In genomic region chr9:503881-504852, GRCh38 we compare ENCODE assay signal across 7 cellular contexts. TPM values are rescaled to one million over a fixed set of nuclear protein-coding genes. Genes with fewer than 3 reads are reported as not detected.
DNase-seq lines count a peak whose midpoint lies in the region; ATAC-seq and TF ChIP-seq lines count a peak whose summit lies in the region.

Gene KANK1 (plus strand): TSS chr9:504695.

- H3K36me3 ChIP-seq in smooth muscle cell (ENCODE audit: low read depth): no peaks in the 10 kb centered on the region

- peak within 1 kb of the TSS; percentile 81 for H3K4me3 Mint-ChIP-seq in WTC11
- H3K4me3 Mint-ChIP-seq in immature natural killer cell: peak within 1 kb of the TSS; percentile 81 to 87 (median 82)

- peaks cover 19% of the 10 kb centered on the region for H3K4me1 Mint-ChIP-seq in WTC11
- H3K4me1 Mint-ChIP-seq in immature natural killer cell: peaks cover 9 to 13% of the 10 kb centered on the region in 2 donors

- no peaks in the 10 kb centered on the region for H3F3A ChIP-seq in smooth muscle cell (ENCODE audit: low read depth)

- H3K9me3 Mint-ChIP-seq in WTC11: peaks cover 9% of the 10 kb centered on the region
- H3K9me3 Mint-ChIP-seq in immature natural killer cell: no peaks in the 10 kb centered on the region

- H3K9me3 ChIP-seq in smooth muscle cell (replicated peaks; ENCODE audit: low read depth): no peaks in the 10 kb centered on the region

- peak; percentile 52 for TF ChIP-seq CTCF in GM13976 (IDR thresholded peaks at IDR 0.05; ENCODE audit: borderline replicate concordance, control extremely low read depth, extremely low read depth, insufficient read depth, missing control alignments)
- no peak for TF ChIP-seq CTCF in WTC11 (IDR thresholded peaks at IDR 0.05)
- TF ChIP-seq CTCF in cardiac fibroblast (IDR thresholded peaks at IDR 0.05; ENCODE audit: low read depth, low read length): no peak
- peak; percentile 22 for TF ChIP-seq CTCF in smooth muscle cell (IDR thresholded peaks at IDR 0.05; ENCODE audit: borderline replicate concordance, insufficient read depth, poor library complexity, severe bottlenecking)

- peak within 1 kb of the TSS; percentile 54 to 62 for H3K4me3 ChIP-seq in cardiac fibroblast (replicated peaks in 1 of 2; ENCODE audit: low read depth in 2 of 2, low read length in 2 of 2)
- peak within 1 kb of the TSS; percentile 86 for H3K4me3 ChIP-seq in smooth muscle cell

- H3K79me2 ChIP-seq in smooth muscle cell (ENCODE audit: low read depth): no peaks in the 10 kb centered on the region

- H3K27me3 ChIP-seq in smooth muscle cell (ENCODE audit: low read depth): peaks cover 28% of the 10 kb centered on the region

- H3K36me3 Mint-ChIP-seq in WTC11 (peaks cover 4% of the 10 kb centered on the region; the same call in 1 of the 2 replicates), immature natural killer cell (no peaks in the 10 kb centered on the region)

- H3K4me2 ChIP-seq in smooth muscle cell: peak within 1 kb of the TSS; percentile 94

- in situ Hi-C loops in GM13976 (cut with MboI; ENCODE audit: low sequenced_read_pairs, unreplicated experiment): no loop called here

- H3K27ac Mint-ChIP-seq in WTC11: peak within 1 kb of the TSS; percentile 57; the same call in 1 of the 2 replicates
- H3K27ac Mint-ChIP-seq in immature natural killer cell: no peak within 1 kb of the TSS

- H3K4me1 ChIP-seq in smooth muscle cell (ENCODE audit: low read depth): peaks cover 18% of the 10 kb centered on the region

- peaks cover 40% of the 10 kb centered on the region for H3K27me3 Mint-ChIP-seq in WTC11 (ENCODE audit: low read depth)
- peaks cover 8 to 32% (median 19%) of the 10 kb centered on the region in 3 donors for H3K27me3 Mint-ChIP-seq in immature natural killer cell (ENCODE audit: low read depth in 3 of 3)

- H4K20me1 ChIP-seq in smooth muscle cell (ENCODE audit: low read depth): no peaks in the 10 kb centered on the region

- WGBS in smooth muscle cell (ENCODE audit: low lambda C conversion rate): 4% methylated on average over 69 of the region's 119 CpGs

- DNase-seq in GM13976 (ENCODE audit: low spot score) (peak; percentile 92), NCI-H1436 (lab: John Stamatoyannopoulos, UW) (peak; percentile 79), WTC11 (ENCODE audit: low spot score) (peak; percentile 80), cardiac fibroblast (ENCODE audit: low read depth in 2 of 2) (peak; percentile 30 to 72), immature natural killer cell (peak; percentile 70 to 74 (median 72)), smooth muscle cell (lab: John Stamatoyannopoulos, UW; ENCODE audit: unreplicated experiment) (peak; percentile 19)

- no peak within 1 kb of the TSS for H3K9ac ChIP-seq in smooth muscle cell (ENCODE audit: low read depth)

- CTCF ChIA-PET in WTC11 (lab: Charles Lee): interaction anchor here (0.5 to 1.2 kb wide), 6 partner anchors 43 to 505 kb away, joined by 3 to 6 read pairs (median 4); no protein-coding TSS in a partner anchor

- POLR2A ChIA-PET in WTC11 (lab: Charles Lee): interaction anchor here (1.0 to 1.5 kb wide), 3 partner anchors 34 to 67 kb away, joined by 3 to 4 read pairs (median 3); no protein-coding TSS in a partner anchor

- ATAC-seq in HG02678 (IDR thresholded peaks at IDR 0.05; ENCODE audit: unreplicated experiment) (peak; percentile 84), WTC11 (peak; percentile 76)

- peak within 1 kb of the TSS; percentile 94 for H2AFZ ChIP-seq in smooth muscle cell (ENCODE audit: low read depth)

- no peak within 1 kb of the TSS for H3K27ac ChIP-seq in smooth muscle cell (ENCODE audit: low read depth)

TF ChIP-seq in WTC11, 78 proteins besides CTCF, POLR2A, EP300 and RAD21 (continues in another document):
- TF ChIP-seq ZNF512 (CRISPR knock-in tag; IDR thresholded peaks at IDR 0.05; ENCODE audit: borderline replicate concordance) (no peak), PREB (CRISPR knock-in tag; IDR thresholded peaks at IDR 0.05; ENCODE audit: borderline replicate concordance) (no peak), GABPB1 (CRISPR knock-in tag; IDR thresholded peaks at IDR 0.05) (no peak), RELA (CRISPR knock-in tag; IDR thresholded peaks at IDR 0.05; ENCODE audit: borderline replicate concordance) (no peak), ZSCAN18 (CRISPR knock-in tag; IDR thresholded peaks at IDR 0.05) (no peak), ATF1 (CRISPR knock-in tag; IDR thresholded peaks at IDR 0.05) (peak; percentile 79; the same call in 1 of the 2 replicates), ZNF416 (CRISPR knock-in tag; IDR thresholded peaks at IDR 0.05) (no peak), CREB1 (CRISPR knock-in tag; IDR thresholded peaks at IDR 0.05) (0 out of 2 replicates have a peak, but pooled peaks have one; percentile 51), ERG (CRISPR knock-in tag; IDR thresholded peaks at IDR 0.05) (no peak), ETV6 (CRISPR knock-in tag; IDR thresholded peaks at IDR 0.05) (peak; percentile 75), ZNF532 (CRISPR knock-in tag; IDR thresholded peaks at IDR 0.05; ENCODE audit: borderline replicate concordance) (no peak)

RNA-seq across cellular contexts. Expression of gene KANK1, which starts in this region (rescaled TPM):
- total RNA-seq in WTC11 (2021) (24.8 to 26.1 TPM (median 25.1 TPM) in 3 replicates), smooth muscle cell (27.1 and 40.5 TPM in 2 replicates)
- polyA plus RNA-seq in immature natural killer cell (under 1 TPM in 2 of 3 donors, not detected in 1; 0.04 to 0.59 TPM), smooth muscle cell (6.8 and 23.0 TPM in 2 replicates)

Comparison
In these comparisons a context has a peak if more than half of its experiments do, and no peak if none do; other contexts are left out.
1. Peak in DNase-seq in immature natural killer cell; RNA of the gene not detected or under 1 TPM.
2. DNase-seq: peak in every context shown above with its lines; median percentile 92 in GM13976; 80 in WTC11; 79 in NCI-H1436; 72 in immature natural killer cell; 51 in cardiac fibroblast; 19 in smooth muscle cell.
3. CTCF ChIP-seq: peak in GM13976 (single experiment) and smooth muscle cell (single experiment); none in WTC11 (single experiment) and cardiac fibroblast (single experiment).